22 cellular contexts compared by ENCODE assay signal in genomic region chr1:197735461-197735860, GRCh38.
"Had no signal": no experiment of that assay in that cellular context is flagged by ENCODE, and none has a peak within 500 bp of the region (broad histone marks: within the 10 kb centered on the region; RNA-seq: fewer than 3 reads in every experiment).

No MANE protein-coding gene starts in this region.

- H3K4me3 Mint-ChIP-seq: IgD-negative memory B cell had no signal

- DNase-seq: KBM-7, MV-4-11, NCI-H1048, NCI-H1105, NCI-H1417, NCI-H146, NCI-H1694 treated with DMSO at 0.1 percent for 48 hours, NCI-H1930, NCI-H2081, NCI-H2171, NCI-H226, NCI-H446, NCI-H510A, NCI-H524 treated with DMSO at 0.1 percent for 48 hours, NCI-H69, NCI-H774, RPMI8226, SHP77, SK-N-SH, SW 1271 had no signal

- H3K9me3 Mint-ChIP-seq: IgD-negative memory B cell had no signal

- H3K9ac ChIP-seq: SK-N-SH had no signal

- H3K27me3 Mint-ChIP-seq: IgD-negative memory B cell had no signal

- FAIRE-seq: RCC 7860 had no signal

- H3K27ac Mint-ChIP-seq: IgD-negative memory B cell had no signal

- H3K4me2 ChIP-seq: SK-N-SH had no signal

- H3K9me3 ChIP-seq: SK-N-SH had no signal
